16 cellular contexts compared by ENCODE assay signal in the genomic region with DNA sequence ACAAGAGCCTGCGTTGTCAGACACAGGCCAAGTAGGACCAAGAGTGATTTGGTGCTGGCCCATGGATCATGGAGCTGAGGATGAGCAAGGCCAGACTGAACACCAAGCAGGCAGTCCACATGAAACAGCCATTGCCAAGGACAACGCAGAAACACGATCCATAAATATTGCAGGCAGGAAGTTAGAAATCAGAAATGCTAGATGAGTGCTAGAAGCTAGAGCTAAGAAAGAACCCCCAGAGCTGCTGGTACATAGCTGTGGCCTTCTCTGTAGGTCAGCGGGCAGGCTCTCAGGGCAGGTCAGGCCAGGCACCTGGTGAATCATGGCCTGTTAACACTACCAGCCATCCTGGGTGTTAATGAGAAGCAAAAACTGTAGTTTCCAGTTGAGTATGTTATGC.
DNase-seq lines count a peak whose midpoint lies in the region; ATAC-seq and TF ChIP-seq lines count a peak whose summit lies in the region.
"Had no signal": no experiment of that assay in that cellular context is flagged by ENCODE, and none has a peak within 500 bp of the region (broad histone marks: within the 10 kb centered on the region; RNA-seq: fewer than 3 reads in every experiment).

No MANE protein-coding gene starts in this region.

- no peaks in the 10 kb centered on the region for H3K9me3 Mint-ChIP-seq in activated T-cell treated with anti-CD3 and anti-CD28 coated beads, Interleukin-2, amount 50 U/mL, for 24 hours
- H3K9me3 Mint-ChIP-seq: CD4-positive, alpha-beta T cell had no signal

- peaks cover 0 to 39% (median 8%) of the 10 kb centered on the region in 4 donors for H3K4me1 ChIP-seq in right lobe of liver

- no peak overlapping the region for H3K4me3 Mint-ChIP-seq in activated T-cell treated with anti-CD3 and anti-CD28 coated beads, Interleukin-2, amount 50 U/mL, for 24 hours
- H3K4me3 Mint-ChIP-seq: B cell; CD4-positive, alpha-beta T cell had no signal

- H3K27ac Mint-ChIP-seq in activated T-cell treated with anti-CD3 and anti-CD28 coated beads, Interleukin-2, amount 50 U/mL, for 24 hours = no peak overlapping the region
- H3K27ac Mint-ChIP-seq: B cell; CD4-positive, alpha-beta T cell had no signal

- no peak overlapping the region for H3K4me3 ChIP-seq in WERI-Rb-1 (ENCODE audit: low read depth, low read length)
- no peak overlapping the region for H3K4me3 ChIP-seq in right lobe of liver

- WGBS in right lobe of liver (ENCODE audit: insufficient coverage, low coverage, low lambda C conversion rate, missing lambda C conversion rate) = 23% methylated on average over 4 of the region's 4 CpGs

- ATAC-seq in right lobe of liver (peak; percentile 53 to 79 (median 59)), HG03045 (IDR thresholded peaks at IDR 0.05; ENCODE audit: unreplicated experiment) (no peak)
- ATAC-seq: HCT116 had no signal

- no peaks in the 10 kb centered on the region for H3K9me3 ChIP-seq in WERI-Rb-1 (ENCODE audit: severe bottlenecking)
- H3K9me3 ChIP-seq in right lobe of liver = no peaks in the 10 kb centered on the region
- H3K9me3 ChIP-seq: SK-N-SH had no signal

- H3K36me3 ChIP-seq in WERI-Rb-1 = no peaks in the 10 kb centered on the region
- H3K36me3 ChIP-seq in right lobe of liver = no peaks in the 10 kb centered on the region

- H3K27me3 ChIP-seq in WERI-Rb-1 (ENCODE audit: insufficient read depth, low read depth, severe bottlenecking) (no peaks in the 10 kb centered on the region), right lobe of liver (no peaks in the 10 kb centered on the region)

- DNase-seq in WERI-Rb-1 (no peak), glomerular visceral epithelial cell (ENCODE audit: extremely low spot score) (peak; percentile 35), right lobe of liver (peak in 2 of 3 donors; percentile 58 to 63), superior temporal gyrus (ENCODE audit: extremely low spot score) (no peak), NCI-H69 (lab: John Stamatoyannopoulos, UW) (no peak)
- DNase-seq in activated T-cell treated with anti-CD3 and anti-CD28 coated beads, Interleukin-2, amount 50 U/mL, for 24 hours = no peak
- DNase-seq: CD4-positive, alpha-beta T cell; GOT3; KBM-7; NCI-H510A; RPMI8226; SHP77 treated with DMSO at 0.1 percent for 48 hours; SK-N-SH had no signal

- TF ChIP-seq CTCF in WERI-Rb-1 (IDR thresholded peaks at IDR 0.05; ENCODE audit: low read depth, low read length) (no peak), right lobe of liver (IDR thresholded peaks at IDR 0.05) (no peak)

- H3K36me3 Mint-ChIP-seq in activated T-cell treated with anti-CD3 and anti-CD28 coated beads, Interleukin-2, amount 50 U/mL, for 24 hours (ENCODE audit: low read depth) = no peaks in the 10 kb centered on the region

- TF ChIP-seq POLR2A in right lobe of liver (IDR thresholded peaks at IDR 0.05) = no peak

- H3K27ac ChIP-seq in WERI-Rb-1 = peak overlapping the region; percentile 37
- H3K27ac ChIP-seq in right lobe of liver = peak overlapping the region; percentile 58 to 86 (median 84)

- H3K27me3 Mint-ChIP-seq in activated T-cell treated with anti-CD3 and anti-CD28 coated beads, Interleukin-2, amount 50 U/mL, for 24 hours = no peaks in the 10 kb centered on the region
- H3K27me3 Mint-ChIP-seq: B cell; CD4-positive, alpha-beta T cell had no signal

- H3K4me1 Mint-ChIP-seq in activated T-cell treated with anti-CD3 and anti-CD28 coated beads, Interleukin-2, amount 50 U/mL, for 24 hours (ENCODE audit: low read depth) = no peaks in the 10 kb centered on the region

- intact Hi-C loops in right lobe of liver (cut with DNase I) = no loop called here

Comparison
In these comparisons a context has a peak if more than half of its experiments do, and no peak if none do; other contexts are left out.
1. DNase-seq: peak in glomerular visceral epithelial cell (single experiment) and right lobe of liver (2 of 3); none in WERI-Rb-1 (single experiment), superior temporal gyrus (single experiment), NCI-H69 (single experiment) and activated T-cell treated with anti-CD3 and anti-CD28 coated beads, Interleukin-2, amount 50 U/mL, for 24 hours (single experiment).